11 cellular contexts compared by ENCODE assay signal in genomic region chr15:63763476-63764123, GRCh38.
DNase-seq lines count a peak whose midpoint lies in the region; ATAC-seq and TF ChIP-seq lines count a peak whose summit lies in the region.
"Had no signal": no experiment of that assay in that cellular context is flagged by ENCODE, and none has a peak within 500 bp of the region (broad histone marks: within the 10 kb centered on the region; RNA-seq: fewer than 3 reads in every experiment).

No MANE protein-coding gene starts in this region.

- CTCF ChIA-PET in activated CD4-positive, alpha-beta T cell treated with anti-CD3 and anti-CD28 coated beads for 36 hours (lab: Charles Lee): interaction anchor here (0.7 to 5.9 kb wide), 2 partner anchors 10 to 11 kb away, joined by 4 to 32 read pairs; no protein-coding TSS in a partner anchor

- no peak for DNase-seq in activated CD4-positive, alpha-beta T cell treated with anti-CD3 and anti-CD28 coated beads for 36 hours
- DNase-seq in activated CD4-positive, alpha-beta T cell treated with anti-CD3 and anti-CD28 coated beads for 1 hour: no peak
- DNase-seq in activated naive CD8-positive, alpha-beta T cell treated with anti-CD3 and anti-CD28 coated beads, Interleukin-2, amount 50 U/mL, for 24 hours: no peak
- DNase-seq in gastrocnemius medialis (no peak), occipital lobe (lab: John Stamatoyannopoulos, UW) (no peak)
- DNase-seq: head of caudate nucleus, nephron progenitor cell had no signal

- in situ Hi-C loops in gastrocnemius medialis (cut with MboI; ENCODE audit: low sequenced_read_pairs in 4 of 4): loop anchor here in 2 of 4 donors (10.0 to 25.0 kb wide), 2 partner anchors 121 to 124 kb away; no protein-coding TSS in a partner anchor

- no peaks in the 10 kb centered on the region for H3K9me3 ChIP-seq in gastrocnemius medialis
- H3K9me3 ChIP-seq: body of pancreas had no signal

- H3K27me3 ChIP-seq in gastrocnemius medialis: no peaks in the 10 kb centered on the region
- H3K27me3 ChIP-seq: body of pancreas had no signal

- peaks cover 51% of the 10 kb centered on the region for H3K4me1 Mint-ChIP-seq in activated CD4-positive, alpha-beta T cell treated with anti-CD3 and anti-CD28 coated beads for 36 hours
- H3K4me1 Mint-ChIP-seq in activated naive CD8-positive, alpha-beta T cell treated with anti-CD3 and anti-CD28 coated beads, Interleukin-2, amount 50 U/mL, for 24 hours: peaks cover 45% of the 10 kb centered on the region

- peak overlapping the region; percentile 10 to 62 (median 32) for H3K27ac ChIP-seq in gastrocnemius medialis

- no peak for TF ChIP-seq CTCF in gastrocnemius medialis (IDR thresholded peaks at IDR 0.05 in 4 of 5, conservative IDR thresholded peaks at IDR 0.05 in 1 of 5)

- H3K4me1 ChIP-seq in gastrocnemius medialis: peaks cover 50 to 53% of the 10 kb centered on the region in 2 donors

- peak overlapping the region; percentile 76 for H3K27ac Mint-ChIP-seq in activated CD4-positive, alpha-beta T cell treated with anti-CD3 and anti-CD28 coated beads for 36 hours
- H3K27ac Mint-ChIP-seq in activated naive CD8-positive, alpha-beta T cell treated with anti-CD3 and anti-CD28 coated beads, Interleukin-2, amount 50 U/mL, for 24 hours: no peak overlapping the region

- no peaks in the 10 kb centered on the region for H3K36me3 ChIP-seq in gastrocnemius medialis

- H3K9me3 Mint-ChIP-seq in activated CD4-positive, alpha-beta T cell treated with anti-CD3 and anti-CD28 coated beads for 36 hours (ENCODE audit: low read depth): no peaks in the 10 kb centered on the region
- H3K9me3 Mint-ChIP-seq in activated naive CD8-positive, alpha-beta T cell treated with anti-CD3 and anti-CD28 coated beads, Interleukin-2, amount 50 U/mL, for 24 hours: no peaks in the 10 kb centered on the region
- H3K9me3 Mint-ChIP-seq: nephron progenitor cell had no signal

- H3K27me3 Mint-ChIP-seq in activated CD4-positive, alpha-beta T cell treated with anti-CD3 and anti-CD28 coated beads for 36 hours: no peaks in the 10 kb centered on the region
- no peaks in the 10 kb centered on the region for H3K27me3 Mint-ChIP-seq in activated naive CD8-positive, alpha-beta T cell treated with anti-CD3 and anti-CD28 coated beads, Interleukin-2, amount 50 U/mL, for 24 hours

- POLR2A ChIA-PET in activated CD4-positive, alpha-beta T cell treated with anti-CD3 and anti-CD28 coated beads for 36 hours (lab: Charles Lee): no interaction called here

- no peak overlapping the region for H3K4me3 ChIP-seq in gastrocnemius medialis
- H3K4me3 ChIP-seq: body of pancreas had no signal

- peak; percentile 76 for ATAC-seq in activated CD4-positive, alpha-beta T cell treated with anti-CD3 and anti-CD28 coated beads for 36 hours
- ATAC-seq in HG03432 (IDR thresholded peaks at IDR 0.05; ENCODE audit: unreplicated experiment) (peak; percentile 56), gastrocnemius medialis (no peak), GM21576 (IDR thresholded peaks at IDR 0.05; ENCODE audit: unreplicated experiment) (no peak), HG02759 (IDR thresholded peaks at IDR 0.05; ENCODE audit: unreplicated experiment) (no peak)
- ATAC-seq in activated naive CD8-positive, alpha-beta T cell treated with anti-CD3 and anti-CD28 coated beads, Interleukin-2, amount 50 U/mL, for 24 hours: peak; percentile 80

- intact Hi-C loops in activated CD4-positive, alpha-beta T cell treated with anti-CD3 and anti-CD28 coated beads for 36 hours (cut with DNase I, micrococcal nuclease): no loop called here
- intact Hi-C loops in gastrocnemius medialis (cut with DNase I; ENCODE audit: low total_unique reads): no loop called here

- H3K4me3 Mint-ChIP-seq in activated CD4-positive, alpha-beta T cell treated with anti-CD3 and anti-CD28 coated beads for 36 hours: no peak overlapping the region
- no peak overlapping the region for H3K4me3 Mint-ChIP-seq in activated naive CD8-positive, alpha-beta T cell treated with anti-CD3 and anti-CD28 coated beads, Interleukin-2, amount 50 U/mL, for 24 hours
- H3K4me3 Mint-ChIP-seq: nephron progenitor cell had no signal

- no peak for TF ChIP-seq POLR2A in gastrocnemius medialis (IDR thresholded peaks at IDR 0.05)

- peaks cover 19% of the 10 kb centered on the region for H3K36me3 Mint-ChIP-seq in activated CD4-positive, alpha-beta T cell treated with anti-CD3 and anti-CD28 coated beads for 36 hours (ENCODE audit: low read depth)
- H3K36me3 Mint-ChIP-seq in activated naive CD8-positive, alpha-beta T cell treated with anti-CD3 and anti-CD28 coated beads, Interleukin-2, amount 50 U/mL, for 24 hours (ENCODE audit: low read depth): peaks cover 12% of the 10 kb centered on the region

Comparison
In these comparisons a context has a peak if more than half of its experiments do, and no peak if none do; other contexts are left out.
1. ATAC-seq: peak in activated CD4-positive, alpha-beta T cell treated with anti-CD3 and anti-CD28 coated beads for 36 hours (single experiment), HG03432 (single experiment) and activated naive CD8-positive, alpha-beta T cell treated with anti-CD3 and anti-CD28 coated beads, Interleukin-2, amount 50 U/mL, for 24 hours (single experiment); none in gastrocnemius medialis (0 of 2), GM21576 (single experiment) and HG02759 (single experiment).